28 cellular contexts compared by ENCODE assay signal in genomic region chr11:41065432-41065831, GRCh38.
"Had no signal": no experiment of that assay in that cellular context is flagged by ENCODE, and none has a peak within 500 bp of the region (broad histone marks: within the 10 kb centered on the region; RNA-seq: fewer than 3 reads in every experiment).

No MANE protein-coding gene starts in this region.

- H3K27ac ChIP-seq: stomach, suprapubic skin, testis, thoracic aorta, thyroid gland, tibial artery, tibial nerve, transverse colon, upper lobe of left lung, upper lobe of right lung, uterus, vagina had no signal

- H3K9me3 ChIP-seq: testis, thoracic aorta, thyroid gland, upper lobe of right lung, uterus, vagina had no signal

- H3K27ac Mint-ChIP-seq: stimulated activated effector memory CD8-positive, alpha-beta T cell treated with anti-CD3 and anti-CD28 coated beads, Interleukin-12 subunit alpha, Interleukin-12 subunit beta, amount 100 ng/mL, for 72 hours; stimulated activated memory B cell treated with anti-CD40 and anti-IgM and Interleukin-4, amounts not matched to agents 10 μg/mL and 1 μg/mL and 100 μg/mL, for 72 hours; stimulated activated naive B cell treated with anti-CD40 and anti-IgM and Interleukin-4, amounts not matched to agents 10 μg/mL and 1 μg/mL and 100 μg/mL, for 72 hours; stimulated activated naive CD8-positive, alpha-beta T cell treated with anti-CD3 and anti-CD28 coated beads, Interleukin-15, amount 100 ng/mL, for 72 hours; stimulated activated naive CD8-positive, alpha-beta T cell treated with anti-CD3 and anti-CD28 coated beads, Interleukin-15, Interleukin-2, amounts not matched to agents 100 ng/mL and 50 ng/mL, for 24 hours; type B pancreatic cell had no signal

- H3K27me3 Mint-ChIP-seq: stimulated activated memory B cell treated with anti-CD40 and anti-IgM and Interleukin-4, amounts not matched to agents 10 μg/mL and 1 μg/mL and 100 μg/mL, for 72 hours; stimulated activated naive B cell treated with anti-CD40 and anti-IgM and Interleukin-4, amounts not matched to agents 10 μg/mL and 1 μg/mL and 100 μg/mL, for 72 hours; stimulated activated naive CD8-positive, alpha-beta T cell treated with anti-CD3 and anti-CD28 coated beads, Interleukin-15, amount 100 ng/mL, for 72 hours; stimulated activated naive CD8-positive, alpha-beta T cell treated with anti-CD3 and anti-CD28 coated beads, Interleukin-15, Interleukin-2, amounts not matched to agents 100 ng/mL and 50 ng/mL, for 24 hours; type B pancreatic cell had no signal

- H3K27me3 ChIP-seq: stomach, suprapubic skin, testis, thyroid gland, tibial artery, tibial nerve, transverse colon, upper lobe of left lung, upper lobe of right lung, uterus, vagina had no signal

- DNase-seq: stimulated activated CD4-positive, alpha-beta T cell treated with anti-CD3 and anti-CD28 coated beads, Interleukin-2, amount 100 ng/mL, for 48 hours; stimulated activated CD4-positive, alpha-beta T cell treated with anti-CD3 and anti-CD28 coated beads, Interleukin-4, amount 100 ng/mL, for 1 hour; stimulated activated CD4-positive, alpha-beta T cell treated with anti-CD3 and anti-CD28 coated beads, Interleukin-4, amount 100 ng/mL, for 24 hours; stimulated activated CD4-positive, alpha-beta T cell treated with anti-CD3 and anti-CD28 coated beads, Interleukin-4, amount 100 ng/mL, for 4 hours; stimulated activated CD8-positive, alpha-beta memory T cell treated with anti-CD3 and anti-CD28 coated beads, Interleukin-4, amount 100 ng/mL, for 48 hours; stimulated activated naive B cell treated with anti-CD40 and anti-IgM and Interleukin-4, amounts not matched to agents 10 μg/mL and 1 μg/mL and 100 μg/mL, for 72 hours; stimulated activated naive CD4-positive, alpha-beta T cell; stimulated activated naive CD4-positive, alpha-beta T cell treated with Interleukin-2 at 50 U/mL for 16 hours; stimulated activated naive CD8-positive, alpha-beta T cell treated with anti-CD3 and anti-CD28 coated beads, Interleukin-15, amount 100 ng/mL, for 72 hours; stimulated activated naive CD8-positive, alpha-beta T cell treated with anti-CD3 and anti-CD28 coated beads, Interleukin-15, Interleukin-2, amounts not matched to agents 100 U/mL and 50 U/mL, for 24 hours; stomach; substantia nigra; testis; thyroid gland; tibial artery; transverse colon; trophoblast cell; upper lobe of left lung; upper lobe of right lung; uterus had no signal

- H3K4me1 Mint-ChIP-seq: stimulated activated effector memory CD8-positive, alpha-beta T cell treated with anti-CD3 and anti-CD28 coated beads, Interleukin-12 subunit alpha, Interleukin-12 subunit beta, amount 100 ng/mL, for 72 hours; stimulated activated memory B cell treated with anti-CD40 and anti-IgM and Interleukin-4, amounts not matched to agents 10 μg/mL and 1 μg/mL and 100 μg/mL, for 72 hours; stimulated activated naive B cell treated with anti-CD40 and anti-IgM and Interleukin-4, amounts not matched to agents 10 μg/mL and 1 μg/mL and 100 μg/mL, for 72 hours; stimulated activated naive CD8-positive, alpha-beta T cell treated with anti-CD3 and anti-CD28 coated beads, Interleukin-15, amount 100 ng/mL, for 72 hours had no signal

- H3K4me1 ChIP-seq: stomach, suprapubic skin, testis, thyroid gland, tibial artery, tibial nerve, transverse colon, upper lobe of left lung, upper lobe of right lung, uterus, vagina had no signal

- H3K4me3 Mint-ChIP-seq: stimulated activated effector memory CD8-positive, alpha-beta T cell treated with anti-CD3 and anti-CD28 coated beads, Interleukin-12 subunit alpha, Interleukin-12 subunit beta, amount 100 ng/mL, for 72 hours; stimulated activated memory B cell treated with anti-CD40 and anti-IgM and Interleukin-4, amounts not matched to agents 10 μg/mL and 1 μg/mL and 100 μg/mL, for 72 hours; stimulated activated naive B cell treated with anti-CD40 and anti-IgM and Interleukin-4, amounts not matched to agents 10 μg/mL and 1 μg/mL and 100 μg/mL, for 72 hours; stimulated activated naive CD8-positive, alpha-beta T cell treated with anti-CD3 and anti-CD28 coated beads, Interleukin-15, amount 100 ng/mL, for 72 hours; stimulated activated naive CD8-positive, alpha-beta T cell treated with anti-CD3 and anti-CD28 coated beads, Interleukin-15, Interleukin-2, amounts not matched to agents 100 ng/mL and 50 ng/mL, for 24 hours; type B pancreatic cell had no signal

- H3K4me3 ChIP-seq: stomach, suprapubic skin, thoracic aorta, thyroid gland, tibial artery, tibial nerve, transverse colon, upper lobe of left lung, upper lobe of right lung, uterus, vagina had no signal

- H3K36me3 ChIP-seq: stomach, suprapubic skin, thoracic aorta, thyroid gland, tibial artery, tibial nerve, transverse colon, upper lobe of left lung, upper lobe of right lung, uterus, vagina had no signal

- H3K36me3 Mint-ChIP-seq: stimulated activated effector memory CD8-positive, alpha-beta T cell treated with anti-CD3 and anti-CD28 coated beads, Interleukin-12 subunit alpha, Interleukin-12 subunit beta, amount 100 ng/mL, for 72 hours; stimulated activated memory B cell treated with anti-CD40 and anti-IgM and Interleukin-4, amounts not matched to agents 10 μg/mL and 1 μg/mL and 100 μg/mL, for 72 hours; stimulated activated naive B cell treated with anti-CD40 and anti-IgM and Interleukin-4, amounts not matched to agents 10 μg/mL and 1 μg/mL and 100 μg/mL, for 72 hours; type B pancreatic cell had no signal
